Comparison of ENCODE assay signal across 18 cellular contexts in genomic region chr10:12235796-12236195, GRCh38. TPM values are rescaled to one million over a fixed set of nuclear protein-coding genes. Genes with fewer than 3 reads are reported as not detected.
A peak's percentile ranks its signal among the peaks of the same experiment; 100 is the strongest.
DNase-seq lines count a peak whose midpoint lies in the region; ATAC-seq and TF ChIP-seq lines count a peak whose summit lies in the region.
"Had no signal": no experiment of that assay in that cellular context is flagged by ENCODE, and none has a peak within 500 bp of the region (broad histone marks: within the 10 kb centered on the region; RNA-seq: fewer than 3 reads in every experiment).

No MANE protein-coding gene starts in this region.

- H3K27me3 Mint-ChIP-seq in activated T-helper 17 cell treated with anti-CD3 and anti-CD28 coated beads, Interleukin-2, amount 50 U/mL, for 72 hours = no peaks in the 10 kb centered on the region
- no peaks in the 10 kb centered on the region for H3K27me3 Mint-ChIP-seq in progenitor cell of endocrine pancreas
- H3K27me3 Mint-ChIP-seq in activated CD4-positive, alpha-beta memory T cell treated with anti-CD3 and anti-CD28 coated beads, Interleukin-2, amount 10 ng/mL, durations not matched to agents 7 days and 5 days = no peaks in the 10 kb centered on the region
- H3K27me3 Mint-ChIP-seq: activated naive CD4-positive, alpha-beta T cell treated with anti-CD3 and anti-CD28 coated beads, Interleukin-2, amount 50 U/mL, for 24 hours; natural killer cell treated with Interleukin-12 subunit alpha and Interleukin-12 subunit beta and Interleukin-15 and Interleukin-18, amount 100 ng/mL, for 72 hours had no signal

- H3K27ac Mint-ChIP-seq in activated T-helper 17 cell treated with anti-CD3 and anti-CD28 coated beads, Interleukin-2, amount 50 U/mL, for 72 hours = peak overlapping the region; percentile 22
- H3K27ac Mint-ChIP-seq in progenitor cell of endocrine pancreas = peak overlapping the region; percentile 69
- H3K27ac Mint-ChIP-seq in activated CD4-positive, alpha-beta memory T cell treated with anti-CD3 and anti-CD28 coated beads, Interleukin-2, amount 10 ng/mL, durations not matched to agents 7 days and 5 days = no peak overlapping the region
- H3K27ac Mint-ChIP-seq: activated naive CD4-positive, alpha-beta T cell treated with anti-CD3 and anti-CD28 coated beads, Interleukin-2, amount 50 U/mL, for 24 hours; HFFc6; natural killer cell treated with Interleukin-12 subunit alpha and Interleukin-12 subunit beta and Interleukin-15 and Interleukin-18, amount 100 ng/mL, for 72 hours had no signal

- no peak for TF ChIP-seq POLR2A in uterus (IDR thresholded peaks at IDR 0.05)

- no peak overlapping the region for H3K4me3 Mint-ChIP-seq in activated T-helper 17 cell treated with anti-CD3 and anti-CD28 coated beads, Interleukin-2, amount 50 U/mL, for 72 hours
- H3K4me3 Mint-ChIP-seq in progenitor cell of endocrine pancreas (ENCODE audit: low read depth) = no peak overlapping the region
- H3K4me3 Mint-ChIP-seq in activated CD4-positive, alpha-beta memory T cell treated with anti-CD3 and anti-CD28 coated beads, Interleukin-2, amount 10 ng/mL, durations not matched to agents 7 days and 5 days = no peak overlapping the region
- H3K4me3 Mint-ChIP-seq: activated naive CD4-positive, alpha-beta T cell treated with anti-CD3 and anti-CD28 coated beads, Interleukin-2, amount 50 U/mL, for 24 hours; HFFc6; natural killer cell treated with Interleukin-12 subunit alpha and Interleukin-12 subunit beta and Interleukin-15 and Interleukin-18, amount 100 ng/mL, for 72 hours had no signal

- TF ChIP-seq CTCF in progenitor cell of endocrine pancreas (IDR thresholded peaks at IDR 0.05; ENCODE audit: unreplicated experiment) (no peak), uterus (IDR thresholded peaks at IDR 0.05) (no peak)

- no peak for DNase-seq in epithelial cell of prostate (ENCODE audit: low read depth, low spot score)
- DNase-seq in iris pigment epithelial cell (ENCODE audit: low read depth) = peak; percentile 14
- no peak for DNase-seq in progenitor cell of endocrine pancreas (ENCODE audit: low spot score, unreplicated experiment)
- DNase-seq in HEK293T (ENCODE audit: extremely low spot score) = no peak
- DNase-seq in uterus = no peak
- no peak for DNase-seq in activated CD4-positive, alpha-beta memory T cell treated with anti-CD3 and anti-CD28 coated beads, Interleukin-2, amount 10 ng/mL, durations not matched to agents 7 days and 5 days
- DNase-seq: activated CD4-positive, alpha-beta T cell treated with anti-CD3 and anti-CD28 coated beads for 4 hours; activated T-cell treated with anti-CD3 and anti-CD28 coated beads for 4 hours; effector CD4-positive, alpha-beta T cell; EL; gastrocnemius medialis; HFFc6; NCI-H146 had no signal

- peak overlapping the region; percentile 11 for H3K27ac ChIP-seq in epithelial cell of prostate
- H3K27ac ChIP-seq in uterus = no peak overlapping the region
- H3K27ac ChIP-seq: breast epithelium, gastrocnemius medialis had no signal

- no peaks in the 10 kb centered on the region for H3K4me1 ChIP-seq in uterus
- H3K4me1 ChIP-seq: breast epithelium, gastrocnemius medialis had no signal

- intact Hi-C loops in uterus (cut with DNase I; ENCODE audit: low total_unique reads) = no loop called here

- no peak overlapping the region for H3K4me3 ChIP-seq in uterus
- H3K4me3 ChIP-seq: breast epithelium, gastrocnemius medialis had no signal

- H3K4me1 Mint-ChIP-seq in activated T-helper 17 cell treated with anti-CD3 and anti-CD28 coated beads, Interleukin-2, amount 50 U/mL, for 72 hours = peaks cover 8% of the 10 kb centered on the region
- H3K4me1 Mint-ChIP-seq in progenitor cell of endocrine pancreas (ENCODE audit: low read depth) = peaks cover 4% of the 10 kb centered on the region
- H3K4me1 Mint-ChIP-seq in activated CD4-positive, alpha-beta memory T cell treated with anti-CD3 and anti-CD28 coated beads, Interleukin-2, amount 10 ng/mL, durations not matched to agents 7 days and 5 days = peaks cover 6% of the 10 kb centered on the region

- H3K36me3 ChIP-seq in uterus = no peaks in the 10 kb centered on the region

- peaks cover 90% of the 10 kb centered on the region for H3K36me3 Mint-ChIP-seq in activated T-helper 17 cell treated with anti-CD3 and anti-CD28 coated beads, Interleukin-2, amount 50 U/mL, for 72 hours (ENCODE audit: low read depth)
- peaks cover 29% of the 10 kb centered on the region for H3K36me3 Mint-ChIP-seq in progenitor cell of endocrine pancreas (ENCODE audit: insufficient read depth)
- peaks cover 63% of the 10 kb centered on the region for H3K36me3 Mint-ChIP-seq in activated CD4-positive, alpha-beta memory T cell treated with anti-CD3 and anti-CD28 coated beads, Interleukin-2, amount 10 ng/mL, durations not matched to agents 7 days and 5 days (ENCODE audit: low read depth)

- POLR2A ChIA-PET in HEK293T (lab: Yijun Ruan, JAX) = no interaction called here
- POLR2A ChIA-PET in activated CD4-positive, alpha-beta memory T cell treated with anti-CD3 and anti-CD28 coated beads, Interleukin-2, amount 10 ng/mL, durations not matched to agents 7 days and 5 days (lab: Charles Lee) = no interaction called here

- H3K27me3 ChIP-seq in uterus = no peaks in the 10 kb centered on the region
- H3K27me3 ChIP-seq: breast epithelium, gastrocnemius medialis had no signal

- CTCF ChIA-PET in HEK293T (lab: Yijun Ruan, JAX) = no interaction called here
- CTCF ChIA-PET in activated CD4-positive, alpha-beta memory T cell treated with anti-CD3 and anti-CD28 coated beads, Interleukin-2, amount 10 ng/mL, durations not matched to agents 7 days and 5 days (lab: Charles Lee) = no interaction called here

- ATAC-seq in activated T-helper 17 cell treated with anti-CD3 and anti-CD28 coated beads, Interleukin-2, amount 50 U/mL, for 72 hours (replicated peaks) = no peak
- no peak for ATAC-seq in GM21786 (IDR thresholded peaks at IDR 0.05; ENCODE audit: unreplicated experiment)
- ATAC-seq: gastrocnemius medialis; natural killer cell treated with Interleukin-12 subunit alpha and Interleukin-12 subunit beta and Interleukin-15 and Interleukin-18, amount 100 ng/mL, for 72 hours had no signal

- H3K9me3 ChIP-seq in uterus = no peaks in the 10 kb centered on the region
- H3K9me3 ChIP-seq: breast epithelium, gastrocnemius medialis had no signal

- no peaks in the 10 kb centered on the region for H3K9me3 Mint-ChIP-seq in activated T-helper 17 cell treated with anti-CD3 and anti-CD28 coated beads, Interleukin-2, amount 50 U/mL, for 72 hours
- H3K9me3 Mint-ChIP-seq in progenitor cell of endocrine pancreas (ENCODE audit: low read depth) = no peaks in the 10 kb centered on the region
- no peaks in the 10 kb centered on the region for H3K9me3 Mint-ChIP-seq in activated CD4-positive, alpha-beta memory T cell treated with anti-CD3 and anti-CD28 coated beads, Interleukin-2, amount 10 ng/mL, durations not matched to agents 7 days and 5 days
- H3K9me3 Mint-ChIP-seq: activated naive CD4-positive, alpha-beta T cell treated with anti-CD3 and anti-CD28 coated beads, Interleukin-2, amount 50 U/mL, for 24 hours; HFFc6; natural killer cell treated with Interleukin-12 subunit alpha and Interleukin-12 subunit beta and Interleukin-15 and Interleukin-18, amount 100 ng/mL, for 72 hours had no signal

TF ChIP-seq in HEK293T, 16 proteins besides CTCF, POLR2A, EP300 and RAD21:
- TF ChIP-seq SP1 (IDR thresholded peaks at IDR 0.05) (no peak), PKNOX1 (IDR thresholded peaks at IDR 0.05) (no peak), FOXA1 (IDR thresholded peaks at IDR 0.05) (no peak), NFRKB (IDR thresholded peaks at IDR 0.05) (no peak), CTBP1 (IDR thresholded peaks at IDR 0.05; ENCODE audit: borderline replicate concordance) (no peak), BHLHE40 (IDR thresholded peaks at IDR 0.05; ENCODE audit: borderline replicate concordance) (no peak), LEF1 (IDR thresholded peaks at IDR 0.05; ENCODE audit: borderline replicate concordance) (no peak), ELF4 (IDR thresholded peaks at IDR 0.05) (no peak), ZNF384 (IDR thresholded peaks at IDR 0.05) (no peak), TARDBP (IDR thresholded peaks at IDR 0.05) (no peak), L3MBTL2 (conservative IDR thresholded peaks at IDR 0.05) (no peak), SUZ12 (IDR thresholded peaks at IDR 0.05) (no peak), FOXM1 (IDR thresholded peaks at IDR 0.05; ENCODE audit: borderline replicate concordance) (no peak), FOXK2 (IDR thresholded peaks at IDR 0.05) (no peak), HDGF (IDR thresholded peaks at IDR 0.05; ENCODE audit: borderline replicate concordance) (no peak), ARNT (IDR thresholded peaks at IDR 0.05) (no peak)
TF ChIP-seq in HEK293T: peak in this region for 0.

RNA-seq across cellular contexts. Expression of gene CDC123, which starts 39.8 kb away (rescaled TPM):
- total RNA-seq in activated T-helper 17 cell treated with anti-CD3 and anti-CD28 coated beads, Interleukin-2, amount 50 U/mL, for 72 hours = 100 to 1,000 TPM in 1 of 2 donors, 10 to 100 TPM in 1; 93.8 to 202 TPM
- total RNA-seq in progenitor cell of endocrine pancreas (71.1 and 82.4 TPM in 2 replicates), uterus (10 to 100 TPM in 3 of 4 donors, 1 to 10 TPM in 1; 6.2 to 95.5 (median 34.3) TPM)
- total RNA-seq in activated CD4-positive, alpha-beta memory T cell treated with anti-CD3 and anti-CD28 coated beads, Interleukin-2, amount 10 ng/mL, durations not matched to agents 7 days and 5 days = 10 to 100 TPM; 89.5 to 95.1 TPM

RNA-seq across cellular contexts. Expression of gene NUDT5, which starts 40.1 kb away (rescaled TPM):
- total RNA-seq in activated T-helper 17 cell treated with anti-CD3 and anti-CD28 coated beads, Interleukin-2, amount 50 U/mL, for 72 hours = 100 to 1,000 TPM in 1 of 2 donors, 10 to 100 TPM in 1; 99.1 to 139 TPM
- 56.5 and 63.3 TPM in 2 replicates for total RNA-seq in progenitor cell of endocrine pancreas
- total RNA-seq in uterus = 10 to 100 TPM; 15.6 to 39.0 (median 33.8) TPM
- total RNA-seq in activated CD4-positive, alpha-beta memory T cell treated with anti-CD3 and anti-CD28 coated beads, Interleukin-2, amount 10 ng/mL, durations not matched to agents 7 days and 5 days = 10 to 100 TPM; 91.6 to 91.7 TPM
